Comparison of ENCODE assay signal across 1 cellular context in genomic region chr6:6220718-6221117, GRCh38.
TF ChIP-seq lines count a peak whose summit lies in the region.

No MANE protein-coding gene starts in this region.

TF ChIP-seq in SK-N-SH, 30 proteins besides CTCF, POLR2A, EP300 and RAD21 (continued from another document):
- TF ChIP-seq, protein P1, sequence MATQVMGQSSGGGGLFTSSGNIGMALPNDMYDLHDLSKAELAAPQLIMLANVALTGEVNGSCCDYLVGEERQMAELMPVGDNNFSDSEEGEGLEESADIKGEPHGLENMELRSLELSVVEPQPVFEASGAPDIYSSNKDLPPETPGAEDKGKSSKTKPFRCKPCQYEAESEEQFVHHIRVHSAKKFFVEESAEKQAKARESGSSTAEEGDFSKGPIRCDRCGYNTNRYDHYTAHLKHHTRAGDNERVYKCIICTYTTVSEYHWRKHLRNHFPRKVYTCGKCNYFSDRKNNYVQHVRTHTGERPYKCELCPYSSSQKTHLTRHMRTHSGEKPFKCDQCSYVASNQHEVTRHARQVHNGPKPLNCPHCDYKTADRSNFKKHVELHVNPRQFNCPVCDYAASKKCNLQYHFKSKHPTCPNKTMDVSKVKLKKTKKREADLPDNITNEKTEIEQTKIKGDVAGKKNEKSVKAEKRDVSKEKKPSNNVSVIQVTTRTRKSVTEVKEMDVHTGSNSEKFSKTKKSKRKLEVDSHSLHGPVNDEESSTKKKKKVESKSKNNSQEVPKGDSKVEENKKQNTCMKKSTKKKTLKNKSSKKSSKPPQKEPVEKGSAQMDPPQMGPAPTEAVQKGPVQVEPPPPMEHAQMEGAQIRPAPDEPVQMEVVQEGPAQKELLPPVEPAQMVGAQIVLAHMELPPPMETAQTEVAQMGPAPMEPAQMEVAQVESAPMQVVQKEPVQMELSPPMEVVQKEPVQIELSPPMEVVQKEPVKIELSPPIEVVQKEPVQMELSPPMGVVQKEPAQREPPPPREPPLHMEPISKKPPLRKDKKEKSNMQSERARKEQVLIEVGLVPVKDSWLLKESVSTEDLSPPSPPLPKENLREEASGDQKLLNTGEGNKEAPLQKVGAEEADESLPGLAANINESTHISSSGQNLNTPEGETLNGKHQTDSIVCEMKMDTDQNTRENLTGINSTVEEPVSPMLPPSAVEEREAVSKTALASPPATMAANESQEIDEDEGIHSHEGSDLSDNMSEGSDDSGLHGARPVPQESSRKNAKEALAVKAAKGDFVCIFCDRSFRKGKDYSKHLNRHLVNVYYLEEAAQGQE (IDR thresholded peaks at IDR 0.05; ENCODE audit: low read depth, low read length) = no peak
- TF ChIP-seq NRF1 (IDR thresholded peaks at IDR 0.05; ENCODE audit: low read depth, low read length) (no peak), POLR2AphosphoS5 (IDR thresholded peaks at IDR 0.05; ENCODE audit: low read depth, low read length) (no peak), NFIC (IDR thresholded peaks at IDR 0.05; ENCODE audit: borderline replicate concordance) (no peak), YY1 (IDR thresholded peaks at IDR 0.05; ENCODE audit: low read depth) (no peak), GATA2 (CRISPR knock-in tag; IDR thresholded peaks at IDR 0.05) (no peak), FOXM1 (IDR thresholded peaks at IDR 0.05; ENCODE audit: low read depth) (no peak)
TF ChIP-seq in SK-N-SH: peak in this region for 0.
